1 cellular context compared by ENCODE assay signal in the genomic region with DNA sequence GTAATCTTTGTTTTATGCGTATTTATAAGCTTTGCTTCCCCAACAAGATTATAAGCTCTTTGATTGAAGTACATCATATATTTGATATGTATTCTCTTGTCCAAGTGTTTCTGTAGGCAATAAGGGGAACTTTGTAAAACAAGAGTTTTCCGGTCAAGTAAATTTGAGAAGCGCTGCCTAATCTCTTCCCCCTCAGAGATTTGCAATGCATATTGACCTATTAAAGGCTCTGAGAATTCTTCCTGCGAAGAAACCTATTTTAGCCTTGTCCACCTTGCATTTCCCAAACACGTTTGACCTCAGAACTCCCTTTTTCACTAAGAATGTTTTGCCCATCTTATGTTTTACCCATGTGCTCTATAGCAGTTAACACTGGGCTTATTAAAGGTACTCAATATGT.
TF ChIP-seq lines count a peak whose summit lies in the region.

No MANE protein-coding gene starts in this region.

TF ChIP-seq in HepG2, 621 proteins besides CTCF, POLR2A, EP300 and RAD21:
- TF ChIP-seq, protein P1, sequence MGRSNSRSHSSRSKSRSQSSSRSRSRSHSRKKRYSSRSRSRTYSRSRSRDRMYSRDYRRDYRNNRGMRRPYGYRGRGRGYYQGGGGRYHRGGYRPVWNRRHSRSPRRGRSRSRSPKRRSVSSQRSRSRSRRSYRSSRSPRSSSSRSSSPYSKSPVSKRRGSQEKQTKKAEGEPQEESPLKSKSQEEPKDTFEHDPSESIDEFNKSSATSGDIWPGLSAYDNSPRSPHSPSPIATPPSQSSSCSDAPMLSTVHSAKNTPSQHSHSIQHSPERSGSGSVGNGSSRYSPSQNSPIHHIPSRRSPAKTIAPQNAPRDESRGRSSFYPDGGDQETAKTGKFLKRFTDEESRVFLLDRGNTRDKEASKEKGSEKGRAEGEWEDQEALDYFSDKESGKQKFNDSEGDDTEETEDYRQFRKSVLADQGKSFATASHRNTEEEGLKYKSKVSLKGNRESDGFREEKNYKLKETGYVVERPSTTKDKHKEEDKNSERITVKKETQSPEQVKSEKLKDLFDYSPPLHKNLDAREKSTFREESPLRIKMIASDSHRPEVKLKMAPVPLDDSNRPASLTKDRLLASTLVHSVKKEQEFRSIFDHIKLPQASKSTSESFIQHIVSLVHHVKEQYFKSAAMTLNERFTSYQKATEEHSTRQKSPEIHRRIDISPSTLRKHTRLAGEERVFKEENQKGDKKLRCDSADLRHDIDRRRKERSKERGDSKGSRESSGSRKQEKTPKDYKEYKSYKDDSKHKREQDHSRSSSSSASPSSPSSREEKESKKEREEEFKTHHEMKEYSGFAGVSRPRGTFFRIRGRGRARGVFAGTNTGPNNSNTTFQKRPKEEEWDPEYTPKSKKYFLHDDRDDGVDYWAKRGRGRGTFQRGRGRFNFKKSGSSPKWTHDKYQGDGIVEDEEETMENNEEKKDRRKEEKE (IDR thresholded peaks at IDR 0.05) = no peak
- no peak for TF ChIP-seq HNRNPH1 (optimal IDR thresholded peaks at IDR 0.05; ENCODE audit: low read depth, low read length)
- TF ChIP-seq ZNF709 (CRISPR knock-in tag; IDR thresholded peaks at IDR 0.05) = no peak
- TF ChIP-seq ZMYM3 (CRISPR knock-in tag; IDR thresholded peaks at IDR 0.05) = no peak
- TF ChIP-seq SMARCC2 (IDR thresholded peaks at IDR 0.05) = no peak
- TF ChIP-seq ZBTB8A (CRISPR knock-in tag; IDR thresholded peaks at IDR 0.05; ENCODE audit: borderline replicate concordance, low read depth) = no peak
- no peak for TF ChIP-seq BRCA1 (CRISPR knock-in tag; IDR thresholded peaks at IDR 0.05)
- no peak for TF ChIP-seq ZNF775 (CRISPR knock-in tag; IDR thresholded peaks at IDR 0.05; ENCODE audit: borderline replicate concordance)
- TF ChIP-seq, protein P2, sequence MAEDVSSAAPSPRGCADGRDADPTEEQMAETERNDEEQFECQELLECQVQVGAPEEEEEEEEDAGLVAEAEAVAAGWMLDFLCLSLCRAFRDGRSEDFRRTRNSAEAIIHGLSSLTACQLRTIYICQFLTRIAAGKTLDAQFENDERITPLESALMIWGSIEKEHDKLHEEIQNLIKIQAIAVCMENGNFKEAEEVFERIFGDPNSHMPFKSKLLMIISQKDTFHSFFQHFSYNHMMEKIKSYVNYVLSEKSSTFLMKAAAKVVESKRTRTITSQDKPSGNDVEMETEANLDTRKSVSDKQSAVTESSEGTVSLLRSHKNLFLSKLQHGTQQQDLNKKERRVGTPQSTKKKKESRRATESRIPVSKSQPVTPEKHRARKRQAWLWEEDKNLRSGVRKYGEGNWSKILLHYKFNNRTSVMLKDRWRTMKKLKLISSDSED (CRISPR knock-in tag; IDR thresholded peaks at IDR 0.05) = no peak
